ENCODE assay signal across 22 cellular contexts in the genomic region with DNA sequence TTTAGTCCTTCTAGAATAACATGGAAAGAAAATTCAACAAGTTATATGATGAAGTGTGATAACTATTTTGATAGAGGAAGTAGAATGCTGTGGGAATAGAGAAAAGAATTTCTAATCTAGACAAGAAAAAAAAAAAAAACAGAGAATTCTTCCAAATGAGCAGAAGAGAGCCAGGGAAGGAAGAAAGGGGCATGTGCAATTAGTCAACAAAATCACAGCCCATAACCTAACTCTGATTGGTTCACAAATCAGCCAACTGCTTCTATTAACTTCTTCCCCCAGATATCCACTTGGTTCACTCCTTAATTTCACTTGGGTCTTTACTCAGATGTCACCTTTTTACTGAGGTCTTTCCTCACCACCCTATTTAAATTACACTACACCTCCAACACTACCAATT.
A peak's percentile ranks its signal among the peaks of the same experiment; 100 is the strongest.
DNase-seq lines count a peak whose midpoint lies in the region; ATAC-seq and TF ChIP-seq lines count a peak whose summit lies in the region.
"Had no signal": no experiment of that assay in that cellular context is flagged by ENCODE, and none has a peak within 500 bp of the region (broad histone marks: within the 10 kb centered on the region; RNA-seq: fewer than 3 reads in every experiment).

No MANE protein-coding gene starts in this region.

- H3K36me3 ChIP-seq in SJSA1, result no peaks in the 10 kb centered on the region
- H3K36me3 ChIP-seq: Peyer's patch, suprapubic skin had no signal

- no peaks in the 10 kb centered on the region for H3K27me3 ChIP-seq in SJSA1 (replicated peaks)
- H3K27me3 ChIP-seq: dorsolateral prefrontal cortex, Peyer's patch, suprapubic skin had no signal

- no peaks in the 10 kb centered on the region for H3K9me3 ChIP-seq in SJSA1 (replicated peaks)
- H3K9me3 ChIP-seq: Peyer's patch, suprapubic skin had no signal

- peaks cover 62% of the 10 kb centered on the region for H3K4me1 ChIP-seq in SJSA1 (replicated peaks)

- CTCF ChIA-PET in activated naive CD4-positive, alpha-beta T cell treated with anti-CD3 and anti-CD28 coated beads, Interleukin-2, amount 10 ng/mL, durations not matched to agents 7 days and 5 days (lab: Charles Lee), result no interaction called here

- H3K27ac Mint-ChIP-seq in activated naive CD4-positive, alpha-beta T cell treated with anti-CD3 and anti-CD28 coated beads, Interleukin-2, amount 50 U/mL, for 24 hours, result peak overlapping the region; percentile 87
- H3K27ac Mint-ChIP-seq in activated naive CD4-positive, alpha-beta T cell treated with anti-CD3 and anti-CD28 coated beads, Interleukin-2, amount 10 ng/mL, durations not matched to agents 7 days and 5 days, result no peak overlapping the region
- H3K27ac Mint-ChIP-seq in stimulated activated memory B cell treated with anti-CD40 and anti-IgM and Interleukin-4, amounts not matched to agents 10 μg/mL and 1 μg/mL and 100 μg/mL, for 72 hours, result peak overlapping the region; percentile 4
- no peak overlapping the region for H3K27ac Mint-ChIP-seq in endothelial cell (ENCODE audit: unreplicated experiment)
- H3K27ac Mint-ChIP-seq: activated CD4-positive, alpha-beta T cell treated with anti-CD3 and anti-CD28 coated beads, Interleukin-2, amount 10 ng/mL, durations not matched to agents 24 days and 14 days had no signal

- DNase-seq in activated naive CD4-positive, alpha-beta T cell treated with anti-CD3 and anti-CD28 coated beads, Interleukin-2, amount 10 ng/mL, durations not matched to agents 7 days and 5 days, result no peak
- DNase-seq in SJSA1 (ENCODE audit: low read depth in 1 of 2, low spot score in 2 of 2), result no peak
- peak; percentile 20 for DNase-seq in kidney tubule cell (ENCODE audit: low spot score)
- no peak for DNase-seq in endothelial cell (ENCODE audit: low spot score)
- DNase-seq in DMS79 (lab: John Stamatoyannopoulos, UW), result no peak
- DNase-seq in stimulated activated naive CD4-positive, alpha-beta T cell treated with Interleukin-2 at 50 U/mL for 16 hours (lab: John Stamatoyannopoulos, UW), result no peak
- DNase-seq: 8988T; activated CD4-positive, alpha-beta T cell treated with anti-CD3 and anti-CD28 coated beads, Interleukin-2, amount 10 ng/mL, durations not matched to agents 24 days and 14 days; activated naive CD4-positive, alpha-beta T cell; GOT3; NCI-H1436; NCI-H2171 treated with DMSO at 0.1 percent for 48 hours; NCI-H82; Peyer's patch; small intestine; stimulated activated CD4-positive, alpha-beta T cell treated with anti-CD3 and anti-CD28 coated beads, Interleukin-4, amount 100 ng/mL, for 4 hours had no signal

- H3K27me3 Mint-ChIP-seq in activated naive CD4-positive, alpha-beta T cell treated with anti-CD3 and anti-CD28 coated beads, Interleukin-2, amount 50 U/mL, for 24 hours, result no peaks in the 10 kb centered on the region
- no peaks in the 10 kb centered on the region for H3K27me3 Mint-ChIP-seq in activated naive CD4-positive, alpha-beta T cell treated with anti-CD3 and anti-CD28 coated beads, Interleukin-2, amount 10 ng/mL, durations not matched to agents 7 days and 5 days
- H3K27me3 Mint-ChIP-seq in stimulated activated memory B cell treated with anti-CD40 and anti-IgM and Interleukin-4, amounts not matched to agents 10 μg/mL and 1 μg/mL and 100 μg/mL, for 72 hours, result no peaks in the 10 kb centered on the region
- H3K27me3 Mint-ChIP-seq in endothelial cell (ENCODE audit: unreplicated experiment), result no peaks in the 10 kb centered on the region
- H3K27me3 Mint-ChIP-seq: activated CD4-positive, alpha-beta T cell treated with anti-CD3 and anti-CD28 coated beads, Interleukin-2, amount 10 ng/mL, durations not matched to agents 24 days and 14 days had no signal

- H3K4me1 Mint-ChIP-seq in activated naive CD4-positive, alpha-beta T cell treated with anti-CD3 and anti-CD28 coated beads, Interleukin-2, amount 50 U/mL, for 24 hours, result peaks cover 88% of the 10 kb centered on the region
- H3K4me1 Mint-ChIP-seq in activated naive CD4-positive, alpha-beta T cell treated with anti-CD3 and anti-CD28 coated beads, Interleukin-2, amount 10 ng/mL, durations not matched to agents 7 days and 5 days, result peaks cover 49% of the 10 kb centered on the region
- H3K4me1 Mint-ChIP-seq in stimulated activated memory B cell treated with anti-CD40 and anti-IgM and Interleukin-4, amounts not matched to agents 10 μg/mL and 1 μg/mL and 100 μg/mL, for 72 hours, result peaks cover 49% of the 10 kb centered on the region
- H3K4me1 Mint-ChIP-seq in endothelial cell (ENCODE audit: unreplicated experiment), result peaks cover 2% of the 10 kb centered on the region

- peak overlapping the region; percentile 44 for H3K4me3 Mint-ChIP-seq in activated naive CD4-positive, alpha-beta T cell treated with anti-CD3 and anti-CD28 coated beads, Interleukin-2, amount 50 U/mL, for 24 hours
- H3K4me3 Mint-ChIP-seq in activated naive CD4-positive, alpha-beta T cell treated with anti-CD3 and anti-CD28 coated beads, Interleukin-2, amount 10 ng/mL, durations not matched to agents 7 days and 5 days, result no peak overlapping the region
- no peak overlapping the region for H3K4me3 Mint-ChIP-seq in stimulated activated memory B cell treated with anti-CD40 and anti-IgM and Interleukin-4, amounts not matched to agents 10 μg/mL and 1 μg/mL and 100 μg/mL, for 72 hours
- H3K4me3 Mint-ChIP-seq in endothelial cell (ENCODE audit: unreplicated experiment), result no peak overlapping the region
- H3K4me3 Mint-ChIP-seq: activated CD4-positive, alpha-beta T cell treated with anti-CD3 and anti-CD28 coated beads, Interleukin-2, amount 10 ng/mL, durations not matched to agents 24 days and 14 days had no signal

- no peak overlapping the region for H3K4me3 ChIP-seq in SJSA1
- H3K4me3 ChIP-seq: dorsolateral prefrontal cortex, Peyer's patch, suprapubic skin had no signal

- H3K9me3 Mint-ChIP-seq in activated naive CD4-positive, alpha-beta T cell treated with anti-CD3 and anti-CD28 coated beads, Interleukin-2, amount 50 U/mL, for 24 hours, result peaks cover 19% of the 10 kb centered on the region
- H3K9me3 Mint-ChIP-seq in activated naive CD4-positive, alpha-beta T cell treated with anti-CD3 and anti-CD28 coated beads, Interleukin-2, amount 10 ng/mL, durations not matched to agents 7 days and 5 days, result peaks cover 13% of the 10 kb centered on the region
- H3K9me3 Mint-ChIP-seq in stimulated activated memory B cell treated with anti-CD40 and anti-IgM and Interleukin-4, amounts not matched to agents 10 μg/mL and 1 μg/mL and 100 μg/mL, for 72 hours, result no peaks in the 10 kb centered on the region
- H3K9me3 Mint-ChIP-seq in endothelial cell (ENCODE audit: unreplicated experiment), result no peaks in the 10 kb centered on the region

- H3K36me3 Mint-ChIP-seq in activated naive CD4-positive, alpha-beta T cell treated with anti-CD3 and anti-CD28 coated beads, Interleukin-2, amount 50 U/mL, for 24 hours, result peaks cover 22% of the 10 kb centered on the region
- peaks cover 4% of the 10 kb centered on the region for H3K36me3 Mint-ChIP-seq in activated naive CD4-positive, alpha-beta T cell treated with anti-CD3 and anti-CD28 coated beads, Interleukin-2, amount 10 ng/mL, durations not matched to agents 7 days and 5 days
- H3K36me3 Mint-ChIP-seq in stimulated activated memory B cell treated with anti-CD40 and anti-IgM and Interleukin-4, amounts not matched to agents 10 μg/mL and 1 μg/mL and 100 μg/mL, for 72 hours, result no peaks in the 10 kb centered on the region
- H3K36me3 Mint-ChIP-seq in endothelial cell (ENCODE audit: low read depth, unreplicated experiment), result no peaks in the 10 kb centered on the region

- TF ChIP-seq CTCF in endothelial cell (IDR thresholded peaks at IDR 0.05; ENCODE audit: unreplicated experiment), result no peak

- peak overlapping the region; percentile 82 for H3K27ac ChIP-seq in SJSA1
- H3K27ac ChIP-seq: C4-2B, Peyer's patch, suprapubic skin had no signal

- ATAC-seq in stimulated activated memory B cell treated with anti-CD40 and anti-IgM and Interleukin-4, amounts not matched to agents 10 μg/mL and 1 μg/mL and 100 μg/mL, for 72 hours, result no peak
- ATAC-seq: left lobe of liver had no signal

Comparison
In these comparisons a context has a peak if more than half of its experiments do, and no peak if none do; other contexts are left out.
1. H3K27ac Mint-ChIP-seq: peak in activated naive CD4-positive, alpha-beta T cell treated with anti-CD3 and anti-CD28 coated beads, Interleukin-2, amount 50 U/mL, for 24 hours (single experiment) and stimulated activated memory B cell treated with anti-CD40 and anti-IgM and Interleukin-4, amounts not matched to agents 10 μg/mL and 1 μg/mL and 100 μg/mL, for 72 hours (single experiment); none in activated naive CD4-positive, alpha-beta T cell treated with anti-CD3 and anti-CD28 coated beads, Interleukin-2, amount 10 ng/mL, durations not matched to agents 7 days and 5 days (single experiment) and endothelial cell (single experiment).